ENCODE assay signal across 24 cellular contexts in the genomic region with DNA sequence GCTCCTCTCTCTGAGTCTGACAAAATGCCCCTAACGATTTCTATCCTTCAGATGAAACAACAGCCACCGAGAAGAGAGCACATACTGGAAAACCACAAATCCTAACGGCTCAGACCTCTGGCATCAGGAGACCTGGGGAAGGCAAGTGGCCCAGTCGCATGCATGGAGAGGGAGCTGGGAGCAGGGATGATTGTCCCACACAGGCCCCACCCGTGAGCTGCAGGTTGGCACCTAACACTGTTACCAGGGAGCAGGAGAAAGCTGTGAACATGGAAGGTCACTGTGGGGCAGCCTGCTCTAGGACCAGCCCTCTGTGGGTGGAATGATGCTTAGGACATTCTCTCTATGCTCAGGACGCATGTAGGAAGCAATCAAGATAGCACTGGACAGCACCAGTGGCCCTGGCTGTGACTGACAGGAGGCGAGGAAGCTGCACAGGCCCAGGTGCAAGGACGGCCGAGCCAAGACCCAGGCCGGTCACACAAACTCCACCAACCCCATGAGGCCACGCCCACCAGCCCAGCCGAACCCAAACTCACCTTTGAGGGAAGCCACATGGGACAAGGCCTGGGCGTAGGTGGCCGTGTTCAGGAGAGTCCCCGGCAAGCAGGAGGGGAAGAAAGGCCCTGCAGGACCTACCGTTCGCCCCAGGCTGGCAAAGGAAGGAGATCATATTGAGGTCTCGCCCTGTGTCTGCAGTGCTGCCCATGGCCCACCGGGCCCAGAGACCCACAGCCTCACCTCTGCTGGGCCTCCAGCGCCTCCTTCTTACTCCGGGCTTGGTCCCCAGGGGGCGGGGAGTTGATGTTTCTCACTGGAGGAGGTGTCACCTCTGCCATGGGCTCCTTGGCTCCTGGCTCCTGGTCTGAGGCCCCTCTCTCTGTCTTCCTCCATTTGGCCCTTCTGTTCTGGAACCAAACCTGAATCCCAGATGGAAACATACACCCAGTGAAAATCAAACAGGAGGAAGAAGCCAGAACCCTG. TPM values are rescaled to one million over a fixed set of nuclear protein-coding genes. Genes with fewer than 3 reads are reported as not detected.
"Had no signal": no experiment of that assay in that cellular context is flagged by ENCODE, and none has a peak within 500 bp of the region (broad histone marks: within the 10 kb centered on the region; RNA-seq: fewer than 3 reads in every experiment).

No MANE protein-coding gene starts in this region.

- H3K27ac ChIP-seq: esophagus squamous epithelium, heart right ventricle, psoas muscle, spleen, tibial artery, uterus had no signal

- DNase-seq: activated CD4-positive, alpha-beta T cell treated with anti-CD3 and anti-CD28 coated beads, Interleukin-2, amount 10 ng/mL, durations not matched to agents 7 days and 5 days; activated CD8-positive, alpha-beta T cell treated with anti-CD3 and anti-CD28 coated beads, Interleukin-2, amount 10 ng/mL, durations not matched to agents 7 days and 5 days; activated T-cell treated with anti-CD3 and anti-CD28 coated beads, Interleukin-2, amount 50 U/mL, for 72 hours; cerebellar nuclear complex; effector CD8-positive, alpha-beta T cell; esophagus squamous epithelium; heart right ventricle; kidney glomerular epithelial cell; left ventricle myocardium superior; psoas muscle; spleen; stimulated activated naive B cell treated with anti-CD40 and anti-IgM and Interleukin-4, amounts not matched to agents 10 μg/mL and 1 μg/mL and 100 μg/mL, for 72 hours; T-helper 1 cell; T-helper 9 cell; tibial artery; uterus had no signal

- H3K27me3 ChIP-seq: uterus had no signal

- FAIRE-seq: endothelial cell of umbilical vein had no signal

- H3K4me3 ChIP-seq: esophagus squamous epithelium, heart right ventricle, psoas muscle, spleen, tibial artery, uterus had no signal

- H3K4me1 ChIP-seq: esophagus squamous epithelium, heart right ventricle, psoas muscle, spleen, tibial artery, uterus had no signal

- H3K9me3 ChIP-seq: esophagus squamous epithelium, heart right ventricle, psoas muscle, spleen, tibial artery, uterus had no signal

- H3K36me3 ChIP-seq: esophagus squamous epithelium, heart right ventricle, spleen, tibial artery, uterus had no signal

- ATAC-seq: activated CD4-positive, CD25-positive, alpha-beta regulatory T cell treated with anti-CD3 and anti-CD28 coated beads, Interleukin-2, amount 50 U/mL, for 24 hours; activated CD8-positive, alpha-beta T cell treated with anti-CD3 and anti-CD28 coated beads, Interleukin-2, amount 10 ng/mL, durations not matched to agents 7 days and 5 days; activated T-cell treated with anti-CD3 and anti-CD28 coated beads, Interleukin-2, amount 50 U/mL, for 72 hours; heart right ventricle; left ventricle myocardium superior; psoas muscle; sciatic nerve; stimulated activated naive B cell treated with anti-CD40 and anti-IgM and Interleukin-4, amounts not matched to agents 10 μg/mL and 1 μg/mL and 100 μg/mL, for 72 hours had no signal

RNA-seq across cellular contexts. Expression of a gene that starts 9.7 kb away (rescaled TPM):
- total RNA-seq: activated CD4-positive, alpha-beta T cell treated with anti-CD3 and anti-CD28 coated beads, Interleukin-2, amount 10 ng/mL, durations not matched to agents 7 days and 5 days; activated CD8-positive, alpha-beta T cell treated with anti-CD3 and anti-CD28 coated beads, Interleukin-2, amount 10 ng/mL, durations not matched to agents 7 days and 5 days; activated T-cell treated with anti-CD3 and anti-CD28 coated beads, Interleukin-2, amount 50 U/mL, for 72 hours; bronchial epithelial cell; endothelial cell of umbilical vein; esophagus squamous epithelium; heart right ventricle; left ventricle myocardium superior; mononuclear cell; omental fat pad; psoas muscle; sciatic nerve; spleen; subcutaneous adipose tissue had no signal
- polyA plus RNA-seq: endothelial cell of umbilical vein, heart right ventricle, neural cell had no signal
